ENCODE assay signal across 29 cellular contexts in the genomic region with DNA sequence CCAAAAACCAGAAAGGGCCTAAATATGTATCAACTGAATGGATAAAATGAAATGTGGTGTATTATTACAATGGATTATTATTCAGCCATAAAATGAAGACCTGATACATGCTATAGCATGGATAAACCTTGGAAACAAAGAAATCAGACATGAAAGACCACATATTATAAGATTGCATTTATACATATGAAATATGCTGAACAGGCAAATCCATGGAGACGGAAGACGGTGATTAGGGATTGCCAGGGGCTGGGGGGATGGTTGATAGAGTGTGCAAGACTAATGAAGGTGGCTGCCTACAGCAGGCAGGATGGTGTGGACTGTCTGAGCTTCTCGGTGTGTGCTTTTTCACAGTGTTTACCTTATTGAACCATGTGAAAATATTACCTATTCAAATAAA. TPM values are rescaled to one million over a fixed set of nuclear protein-coding genes. Genes with fewer than 3 reads are reported as not detected.
"Had no signal": no experiment of that assay in that cellular context is flagged by ENCODE, and none has a peak within 500 bp of the region (broad histone marks: within the 10 kb centered on the region; RNA-seq: fewer than 3 reads in every experiment).

No MANE protein-coding gene starts in this region.

- H3K9me3 Mint-ChIP-seq: naive thymus-derived CD4-positive, alpha-beta T cell; natural killer cell; nephron; neural progenitor cell; stimulated activated memory B cell treated with anti-CD40 and anti-IgM and Interleukin-4, amounts not matched to agents 10 μg/mL and 1 μg/mL and 100 μg/mL, for 72 hours; stimulated activated naive CD8-positive, alpha-beta T cell treated with anti-CD3 and anti-CD28 coated beads, Interleukin-15, Interleukin-2, amounts not matched to agents 100 ng/mL and 50 ng/mL, for 24 hours; type B pancreatic cell had no signal

- H3K4me3 ChIP-seq: neural progenitor cell, ovary, psoas muscle, skin epidermis, smooth muscle cell, spleen, stomach, thoracic aorta, thyroid gland, transverse colon, upper lobe of right lung, uterus had no signal

- H3K79me2 ChIP-seq: parathyroid adenoma had no signal

- H3K27ac Mint-ChIP-seq: naive thymus-derived CD4-positive, alpha-beta T cell; natural killer cell; nephron; neural progenitor cell; progenitor cell of endocrine pancreas; stimulated activated memory B cell treated with anti-CD40 and anti-IgM and Interleukin-4, amounts not matched to agents 10 μg/mL and 1 μg/mL and 100 μg/mL, for 72 hours; stimulated activated naive CD8-positive, alpha-beta T cell treated with anti-CD3 and anti-CD28 coated beads, Interleukin-15, Interleukin-2, amounts not matched to agents 100 ng/mL and 50 ng/mL, for 24 hours; type B pancreatic cell had no signal

- H3K4me3 Mint-ChIP-seq: naive thymus-derived CD4-positive, alpha-beta T cell; natural killer cell; nephron; neural progenitor cell; stimulated activated memory B cell treated with anti-CD40 and anti-IgM and Interleukin-4, amounts not matched to agents 10 μg/mL and 1 μg/mL and 100 μg/mL, for 72 hours; stimulated activated naive CD8-positive, alpha-beta T cell treated with anti-CD3 and anti-CD28 coated beads, Interleukin-15, Interleukin-2, amounts not matched to agents 100 ng/mL and 50 ng/mL, for 24 hours; type B pancreatic cell had no signal

- H3K4me2 ChIP-seq: neural progenitor cell, smooth muscle cell had no signal

- H3K36me3 ChIP-seq: neural progenitor cell, ovary, spleen, stomach, thoracic aorta, thyroid gland, transverse colon, upper lobe of right lung, uterus had no signal

- H3K27me3 Mint-ChIP-seq: progenitor cell of endocrine pancreas; stimulated activated memory B cell treated with anti-CD40 and anti-IgM and Interleukin-4, amounts not matched to agents 10 μg/mL and 1 μg/mL and 100 μg/mL, for 72 hours; stimulated activated naive CD8-positive, alpha-beta T cell treated with anti-CD3 and anti-CD28 coated beads, Interleukin-15, Interleukin-2, amounts not matched to agents 100 ng/mL and 50 ng/mL, for 24 hours had no signal

- H3K36me3 Mint-ChIP-seq: naive thymus-derived CD4-positive, alpha-beta T cell; natural killer cell; neural progenitor cell; stimulated activated memory B cell treated with anti-CD40 and anti-IgM and Interleukin-4, amounts not matched to agents 10 μg/mL and 1 μg/mL and 100 μg/mL, for 72 hours; type B pancreatic cell had no signal

- ATAC-seq: naive thymus-derived CD4-positive, alpha-beta T cell; natural killer cell; right cardiac atrium; sciatic nerve; stimulated activated memory B cell treated with anti-CD40 and anti-IgM and Interleukin-4, amounts not matched to agents 10 μg/mL and 1 μg/mL and 100 μg/mL, for 72 hours; upper lobe of right lung had no signal

- H3K27me3 ChIP-seq: neural progenitor cell, ovary, spleen, stomach, thyroid gland, transverse colon, upper lobe of right lung, uterus had no signal

- H3K27ac ChIP-seq: neural progenitor cell, ovary, parathyroid adenoma, psoas muscle, skin epidermis, spleen, stomach, thoracic aorta, thyroid gland, transverse colon, upper lobe of right lung, uterus had no signal

- H3K9ac ChIP-seq: neural progenitor cell, parathyroid adenoma had no signal

- H3K4me1 Mint-ChIP-seq: naive thymus-derived CD4-positive, alpha-beta T cell; natural killer cell; nephron; neural progenitor cell; stimulated activated memory B cell treated with anti-CD40 and anti-IgM and Interleukin-4, amounts not matched to agents 10 μg/mL and 1 μg/mL and 100 μg/mL, for 72 hours had no signal

- DNase-seq: naive thymus-derived CD4-positive, alpha-beta T cell; natural killer cell; occipital lobe; ovary; psoas muscle; right cardiac atrium; spleen; stimulated activated CD4-positive, alpha-beta T cell treated with anti-CD3 and anti-CD28 coated beads, Interleukin-12 subunit alpha, Interleukin-12 subunit beta, amount 100 ng/mL, for 4 hours; stimulated activated CD4-positive, alpha-beta T cell treated with anti-CD3 and anti-CD28 coated beads, Interleukin-1b, Interleukin-23, amount 100 ng/mL, for 48 hours; stimulated activated CD4-positive, alpha-beta T cell treated with anti-CD3 and anti-CD28 coated beads, Interleukin-4, amount 100 ng/mL, for 1 hour; stimulated activated CD4-positive, alpha-beta T cell treated with anti-CD3 and anti-CD28 coated beads, Interleukin-4, amount 100 ng/mL, for 4 hours; stimulated activated CD8-positive, alpha-beta memory T cell treated with anti-CD3 and anti-CD28 coated beads, Interleukin-4, amount 100 ng/mL, for 48 hours; stimulated activated naive CD4-positive, alpha-beta T cell treated with Interleukin-2 at 50 U/mL for 16 hours; stomach; thyroid gland; transverse colon; upper lobe of right lung; uterus had no signal

- H2AFZ ChIP-seq: neural progenitor cell, parathyroid adenoma had no signal

- H3K9me3 ChIP-seq: ovary, psoas muscle, spleen, stomach, thoracic aorta, thyroid gland, transverse colon, upper lobe of right lung, uterus had no signal

- H3K4me1 ChIP-seq: neural progenitor cell, parathyroid adenoma, psoas muscle, spleen, stomach, thyroid gland, upper lobe of right lung, uterus had no signal

RNA-seq across cellular contexts. Expression of gene PRELID3A, which starts 19.3 kb away (rescaled TPM):
- total RNA-seq: natural killer cell had no signal
- polyA plus RNA-seq: naive thymus-derived CD4-positive, alpha-beta T cell had no signal
